8 cellular contexts compared by ENCODE assay signal in the genomic region with DNA sequence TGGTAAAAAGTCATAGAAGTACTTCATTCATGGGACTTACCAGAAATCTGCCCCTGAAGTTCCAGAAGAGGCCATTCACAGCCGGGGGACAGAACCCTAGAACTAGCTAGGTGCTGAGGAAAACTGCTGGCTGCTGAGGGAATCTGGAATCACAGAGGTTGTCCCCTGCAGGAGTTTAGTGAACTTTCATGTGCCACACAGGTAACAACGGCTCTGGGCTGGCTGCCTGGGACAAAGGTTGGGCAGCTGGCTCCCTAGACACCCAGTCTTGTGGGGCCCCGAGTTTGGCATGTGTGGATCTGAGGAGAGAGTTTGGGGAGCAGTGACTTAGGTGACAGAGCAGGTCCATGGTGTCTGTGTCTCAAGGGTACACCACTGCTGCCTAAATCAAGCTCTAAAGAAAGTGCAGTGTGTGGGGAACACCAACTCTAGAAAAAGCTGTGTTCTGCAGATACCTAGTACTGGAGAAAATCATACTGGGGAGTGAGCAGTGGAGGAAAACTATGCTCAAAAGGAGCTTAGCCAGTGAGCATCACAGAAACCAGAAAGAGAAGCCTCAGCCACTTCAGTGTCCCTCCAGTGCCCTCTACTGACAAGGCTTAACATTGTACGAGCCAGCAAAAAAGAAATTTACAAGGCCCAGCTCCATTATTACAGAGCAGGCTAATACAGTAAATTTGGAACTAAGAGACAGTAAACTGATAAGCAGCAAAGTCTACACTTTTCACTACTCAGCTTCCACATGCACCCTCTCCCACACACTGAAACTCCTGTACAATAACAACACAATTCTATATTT. TPM values are rescaled to one million over a fixed set of nuclear protein-coding genes. Genes with fewer than 3 reads are reported as not detected.
DNase-seq lines count a peak whose midpoint lies in the region; ATAC-seq and TF ChIP-seq lines count a peak whose summit lies in the region.

No MANE protein-coding gene starts in this region.

- ATAC-seq in GM18861 (IDR thresholded peaks at IDR 0.05; ENCODE audit: unreplicated experiment) (peak; percentile 53), HG03095 (IDR thresholded peaks at IDR 0.05; ENCODE audit: unreplicated experiment) (no peak), HG03378 (IDR thresholded peaks at IDR 0.05; ENCODE audit: unreplicated experiment) (no peak), GM18519 (IDR thresholded peaks at IDR 0.05; ENCODE audit: low FRiP score, unreplicated experiment) (no peak)

- CTCF ChIA-PET in Calu3 (lab: Charles Lee): interaction anchor here (0.9 to 1.6 kb wide), 4 partner anchors 14 to 96 kb away, joined by 3 to 13 read pairs (median 6); a partner anchor contains a TSS

- H3K9me3 Mint-ChIP-seq in Calu3 (ENCODE audit: low read depth, unreplicated experiment): no peaks in the 10 kb centered on the region

- intact Hi-C loops in Calu3 (cut with micrococcal nuclease; ENCODE audit: unreplicated experiment): loop anchor here (2.0 to 10.0 kb wide), 2 partner anchors 204 to 378 kb away; no protein-coding TSS in a partner anchor

- no peak overlapping the region for H3K27ac Mint-ChIP-seq in Calu3 (ENCODE audit: unreplicated experiment)

- BruUV-seq in Calu3 (replicated peaks; lab: Mats Ljungman, UMichigan): no TSS peak

- peak; percentile 38 for TF ChIP-seq CTCF in Calu3 (IDR thresholded peaks at IDR 0.05; ENCODE audit: unreplicated experiment)

- no peaks in the 10 kb centered on the region for H3K27me3 Mint-ChIP-seq in Calu3 (ENCODE audit: unreplicated experiment)

- peak; percentile 43 for DNase-seq in Calu3
- peak; percentile 41 for DNase-seq in RPMI8226
- peak; percentile 49 for DNase-seq in iPS-NIHi7 (ENCODE audit: extremely low spot score)
- no peak for DNase-seq in amygdala (lab: John Stamatoyannopoulos, UW)

- H3K4me1 Mint-ChIP-seq in Calu3 (ENCODE audit: low read depth, unreplicated experiment): peaks cover 23% of the 10 kb centered on the region

- H3K4me3 Mint-ChIP-seq in Calu3 (ENCODE audit: low read depth, unreplicated experiment): no peak overlapping the region

- H3K36me3 Mint-ChIP-seq in Calu3 (ENCODE audit: insufficient read depth, unreplicated experiment): peaks cover 9% of the 10 kb centered on the region

RNA-seq across cellular contexts. Expression of a gene that starts 15.2 kb away (rescaled TPM):
- 75.0 and 79.8 TPM in 2 replicates for total RNA-seq in Calu3 (2022)

Comparison
In these comparisons a context has a peak if more than half of its experiments do, and no peak if none do; other contexts are left out.
1. DNase-seq: peak in Calu3 (single experiment), RPMI8226 (single experiment) and iPS-NIHi7 (single experiment); none in amygdala (0 of 56).